In genomic region chr5:151020304-151021031, GRCh38 we compare ENCODE assay signal across 8 cellular contexts. TPM values are rescaled to one million over a fixed set of nuclear protein-coding genes. Genes with fewer than 3 reads are reported as not detected.
DNase-seq lines count a peak whose midpoint lies in the region; ATAC-seq and TF ChIP-seq lines count a peak whose summit lies in the region.

GPX3 (plus strand) TSS chr5:151020591; CDS start chr5:151020655, 64 bp downstream.

- 4% methylated on average over 22 of the region's 51 CpGs; no CpG with 5 or more reads in 1 of the 2 experiments for WGBS in IMR-90 (ENCODE audit: extremely low coverage in 2 of 2, insufficient read length in 1 of 2), 2 experiments

- TF ChIP-seq POLR2A in IMR-90 (IDR thresholded peaks at IDR 0.05; ENCODE audit: low read depth, low read length): no peak

- H3K36me3 ChIP-seq in CD8-positive, alpha-beta memory T cell (ENCODE audit: insufficient read depth, low read length): peaks cover 3% of the 10 kb centered on the region
- H3K36me3 ChIP-seq in IMR-90 (ENCODE audit: control insufficient read depth, insufficient read depth, low read length): no peaks in the 10 kb centered on the region

- H3K36me3 Mint-ChIP-seq in CD8-positive, alpha-beta memory T cell: peaks cover 0 to 4% (median 2%) of the 10 kb centered on the region in 3 donors
- H3K36me3 Mint-ChIP-seq in activated CD4-positive, alpha-beta T cell treated with anti-CD3 and anti-CD28 coated beads, Interleukin-2, amount 10 ng/mL, durations not matched to agents 24 days and 14 days (ENCODE audit: low read depth): peaks cover 36% of the 10 kb centered on the region
- H3K36me3 Mint-ChIP-seq in stimulated activated memory B cell treated with anti-CD40 and anti-IgM and Interleukin-4, amounts not matched to agents 10 μg/mL and 1 μg/mL and 100 μg/mL, for 72 hours: peaks cover 16% of the 10 kb centered on the region

- CTCF ChIA-PET in CD8-positive, alpha-beta memory T cell (lab: Charles Lee): no interaction called here
- CTCF ChIA-PET in IMR-90 (lab: Yijun Ruan, JAX): interaction anchor here (0.7 to 1.8 kb wide), 3 partner anchors 14 to 786 kb away, joined by 3 to 5 read pairs (median 3); no protein-coding TSS in a partner anchor

- peak within 1 kb of the TSS; percentile 91 for H2AFZ ChIP-seq in IMR-90 (replicated peaks; ENCODE audit: low read length, poor library complexity)

- H3K4me2 ChIP-seq in IMR-90 (ENCODE audit: low read depth, low read length): peak within 1 kb of the TSS; percentile 97

- H3K4me3 Mint-ChIP-seq in CD8-positive, alpha-beta memory T cell: peak within 1 kb of the TSS in 6 of 7 donors; percentile 60 to 78 (median 70)
- peak within 1 kb of the TSS; percentile 58 for H3K4me3 Mint-ChIP-seq in activated CD4-positive, alpha-beta T cell treated with anti-CD3 and anti-CD28 coated beads, Interleukin-2, amount 10 ng/mL, durations not matched to agents 24 days and 14 days
- peak within 1 kb of the TSS; percentile 66 for H3K4me3 Mint-ChIP-seq in stimulated activated memory B cell treated with anti-CD40 and anti-IgM and Interleukin-4, amounts not matched to agents 10 μg/mL and 1 μg/mL and 100 μg/mL, for 72 hours

- no peaks in the 10 kb centered on the region for H3K79me1 ChIP-seq in IMR-90 (ENCODE audit: low read depth in 1 of 2, low read length in 2 of 2)

- no peaks in the 10 kb centered on the region for H3K9me3 ChIP-seq in CD8-positive, alpha-beta memory T cell (ENCODE audit: low read length)
- H3K9me3 ChIP-seq in IMR-90 (ENCODE audit: control insufficient read depth, insufficient read depth, low read length): no peaks in the 10 kb centered on the region

- H2BK20ac ChIP-seq in IMR-90 (ENCODE audit: low read depth, low read length): no peak within 1 kb of the TSS

- in situ Hi-C loops in IMR-90 (cut with MboI; ENCODE audit: low sequenced_read_pairs): no loop called here
- in situ Hi-C loops in endometrial microvascular endothelial cells (cut with HindIII; ENCODE audit: inconsistent ontology term, low pct_unique_long_range_greater_than_20kb, low sequenced_read_pairs): no loop called here

- 0 out of 2 replicates have a peak within 1 kb of the TSS, but pooled peaks have one; percentile 64 for H3K23ac ChIP-seq in IMR-90 (ENCODE audit: low read depth, low read length)

- no peak within 1 kb of the TSS for H2BK5ac ChIP-seq in IMR-90 (ENCODE audit: low read depth, low read length, poor library complexity, severe bottlenecking)

- H3K9ac ChIP-seq in IMR-90 (ENCODE audit: low read depth, low read length): no peak within 1 kb of the TSS

- H3K4me3 ChIP-seq in CD8-positive, alpha-beta memory T cell (ENCODE audit: low read length): peak within 1 kb of the TSS; percentile 9
- peak within 1 kb of the TSS; percentile 54 for H3K4me3 ChIP-seq in IMR-90 (ENCODE audit: insufficient read depth, low read depth, low read length)

- no peak for TF ChIP-seq CTCF in IMR-90 (conservative IDR thresholded peaks at IDR 0.05; ENCODE audit: low read depth, low read length)

- H3K9me1 ChIP-seq in IMR-90 (ENCODE audit: insufficient read depth, low read length): peaks cover 3% of the 10 kb centered on the region; the same call in 1 of the 2 replicates

- peak within 1 kb of the TSS in 6 of 8 donors; percentile 21 to 83 (median 42) for H3K27ac Mint-ChIP-seq in CD8-positive, alpha-beta memory T cell
- H3K27ac Mint-ChIP-seq in activated CD4-positive, alpha-beta T cell treated with anti-CD3 and anti-CD28 coated beads, Interleukin-2, amount 10 ng/mL, durations not matched to agents 24 days and 14 days: peak within 1 kb of the TSS; percentile 35
- peak within 1 kb of the TSS; percentile 33 for H3K27ac Mint-ChIP-seq in stimulated activated memory B cell treated with anti-CD40 and anti-IgM and Interleukin-4, amounts not matched to agents 10 μg/mL and 1 μg/mL and 100 μg/mL, for 72 hours

- dilution Hi-C loops in IMR-90 (cut with HindIII; ENCODE audit: low sequenced_read_pairs, unreplicated experiment): no loop called here

- no TSS peak for BruUV-seq in IMR-90 (replicated peaks; lab: Mats Ljungman, UMichigan)

- peaks cover 26 to 48% (median 40%) of the 10 kb centered on the region in 3 donors for H3K4me1 Mint-ChIP-seq in CD8-positive, alpha-beta memory T cell
- H3K4me1 Mint-ChIP-seq in activated CD4-positive, alpha-beta T cell treated with anti-CD3 and anti-CD28 coated beads, Interleukin-2, amount 10 ng/mL, durations not matched to agents 24 days and 14 days: peaks cover 12% of the 10 kb centered on the region
- peaks cover 31% of the 10 kb centered on the region for H3K4me1 Mint-ChIP-seq in stimulated activated memory B cell treated with anti-CD40 and anti-IgM and Interleukin-4, amounts not matched to agents 10 μg/mL and 1 μg/mL and 100 μg/mL, for 72 hours

- H2BK120ac ChIP-seq in IMR-90 (ENCODE audit: low read depth, low read length): no peak within 1 kb of the TSS

- peaks cover 0 to 1% of the 10 kb centered on the region in 2 donors for H3K27me3 Mint-ChIP-seq in CD8-positive, alpha-beta memory T cell
- H3K27me3 Mint-ChIP-seq in activated CD4-positive, alpha-beta T cell treated with anti-CD3 and anti-CD28 coated beads, Interleukin-2, amount 10 ng/mL, durations not matched to agents 24 days and 14 days: peaks cover 7% of the 10 kb centered on the region
- H3K27me3 Mint-ChIP-seq in stimulated activated memory B cell treated with anti-CD40 and anti-IgM and Interleukin-4, amounts not matched to agents 10 μg/mL and 1 μg/mL and 100 μg/mL, for 72 hours: no peaks in the 10 kb centered on the region

- no peak within 1 kb of the TSS for H3K14ac ChIP-seq in IMR-90 (replicated peaks; ENCODE audit: low read depth, low read length)

- peak within 1 kb of the TSS in 1 of 2 experiments; percentile 17; a peak in 1 of 4 replicates for H4K8ac ChIP-seq in IMR-90 (ENCODE audit: low read depth in 2 of 2, low read length in 2 of 2)

- no peak within 1 kb of the TSS for H2BK15ac ChIP-seq in IMR-90 (ENCODE audit: low read depth, low read length)

- no peak within 1 kb of the TSS for H4K5ac ChIP-seq in IMR-90 (ENCODE audit: low read depth, low read length)

- H4K91ac ChIP-seq in IMR-90 (ENCODE audit: insufficient read depth, low read depth, low read length): no peak within 1 kb of the TSS

- intact Hi-C loops in IMR-90 (cut with micrococcal nuclease): no loop called here
- intact Hi-C loops in activated CD4-positive, alpha-beta T cell treated with anti-CD3 and anti-CD28 coated beads, Interleukin-2, amount 10 ng/mL, durations not matched to agents 24 days and 14 days (cut with micrococcal nuclease): no loop called here

- no peak within 1 kb of the TSS for H3K4ac ChIP-seq in IMR-90 (ENCODE audit: low read depth, low read length)

- H3K18ac ChIP-seq in IMR-90 (ENCODE audit: low read depth, low read length): no peak within 1 kb of the TSS

- peak within 1 kb of the TSS; percentile 30 for H2AK9ac ChIP-seq in IMR-90 (replicated peaks; ENCODE audit: low read depth, low read length, poor library complexity)

- peaks cover 10% of the 10 kb centered on the region for H3K4me1 ChIP-seq in CD8-positive, alpha-beta memory T cell (ENCODE audit: insufficient read depth, low read length)
- no peaks in the 10 kb centered on the region for H3K4me1 ChIP-seq in IMR-90 (ENCODE audit: control insufficient read depth, insufficient read depth, low read length)

- no peak within 1 kb of the TSS for H3K56ac ChIP-seq in IMR-90 (ENCODE audit: extremely low read depth, insufficient read depth, low read length)

- H3K27ac ChIP-seq in CD8-positive, alpha-beta memory T cell (ENCODE audit: low read depth, low read length): no peak within 1 kb of the TSS
- H3K27ac ChIP-seq in IMR-90 (ENCODE audit: insufficient read depth, low read length): no peak within 1 kb of the TSS

- no peaks in the 10 kb centered on the region for H3K27me3 ChIP-seq in CD8-positive, alpha-beta memory T cell (ENCODE audit: insufficient read depth, low read length, poor library complexity, severe bottlenecking)
- H3K27me3 ChIP-seq in IMR-90 (ENCODE audit: control insufficient read depth, insufficient read depth, low read length): no peaks in the 10 kb centered on the region; the same call in 1 of the 2 replicates

- POLR2A ChIA-PET in CD8-positive, alpha-beta memory T cell (lab: Charles Lee): no interaction called here
- POLR2A ChIA-PET in IMR-90 (lab: Charles Lee; ENCODE audit: unreplicated experiment): no interaction called here

- ATAC-seq in GM21360 (IDR thresholded peaks at IDR 0.05; ENCODE audit: unreplicated experiment): peak; percentile 67
- peak; percentile 96 for ATAC-seq in IMR-90 (ENCODE audit: low read depth)
- peak; percentile 67 for ATAC-seq in stimulated activated memory B cell treated with anti-CD40 and anti-IgM and Interleukin-4, amounts not matched to agents 10 μg/mL and 1 μg/mL and 100 μg/mL, for 72 hours

- TF ChIP-seq RAD21 in IMR-90 (IDR thresholded peaks at IDR 0.05; ENCODE audit: low read length): no peak

- peak in 1 of 5 donors; percentile 25 for DNase-seq in CD8-positive, alpha-beta memory T cell
- DNase-seq in IMR-90 (peak; percentile 25), medulla oblongata (ENCODE audit: extremely low spot score) (peak; percentile 87)
- DNase-seq in activated CD4-positive, alpha-beta T cell treated with anti-CD3 and anti-CD28 coated beads, Interleukin-2, amount 10 ng/mL, durations not matched to agents 24 days and 14 days: peak; percentile 64
- DNase-seq in activated CD4-positive, CD25-positive, alpha-beta regulatory T cell treated with anti-CD3 and anti-CD28 coated beads, Interleukin-2, amount 50 U/mL, for 72 hours: no peak

- H4K20me1 ChIP-seq in IMR-90 (ENCODE audit: insufficient read depth, low read length): no peaks in the 10 kb centered on the region

- no peaks in the 10 kb centered on the region for H3K9me3 Mint-ChIP-seq in CD8-positive, alpha-beta memory T cell
- no peaks in the 10 kb centered on the region for H3K9me3 Mint-ChIP-seq in activated CD4-positive, alpha-beta T cell treated with anti-CD3 and anti-CD28 coated beads, Interleukin-2, amount 10 ng/mL, durations not matched to agents 24 days and 14 days
- H3K9me3 Mint-ChIP-seq in stimulated activated memory B cell treated with anti-CD40 and anti-IgM and Interleukin-4, amounts not matched to agents 10 μg/mL and 1 μg/mL and 100 μg/mL, for 72 hours: no peaks in the 10 kb centered on the region

- H2AK5ac ChIP-seq in IMR-90 (ENCODE audit: low read depth, low read length): no peak within 1 kb of the TSS

TF ChIP-seq in IMR-90, 13 proteins besides CTCF, POLR2A, EP300 and RAD21 (continues in another document):
- no peak for TF ChIP-seq SMC3 (IDR thresholded peaks at IDR 0.05; ENCODE audit: low read depth, low read length)
- TF ChIP-seq NFE2L2 (IDR thresholded peaks at IDR 0.05; ENCODE audit: low read depth, low read length): no peak
- TF ChIP-seq RFX5 (IDR thresholded peaks at IDR 0.05; ENCODE audit: low read depth, low read length): no peak
- no peak for TF ChIP-seq MAZ (IDR thresholded peaks at IDR 0.05; ENCODE audit: borderline replicate concordance, low read depth, low read length)

RNA-seq across cellular contexts. Expression of gene GPX3, which starts in this region (rescaled TPM):
- not detected for total RNA-seq in CD8-positive, alpha-beta memory T cell
- 0.63 TPM for polyA plus RNA-seq in CD8-positive, alpha-beta memory T cell
- 0.28 and 0.36 TPM in 2 replicates for total RNA-seq in IMR-90 (2012; rRNA removed)
- polyA plus RNA-seq in IMR-90 (2012; rRNA removed): 1.0 and 1.3 TPM in 2 replicates
- polyA plus RNA-seq in IMR-90 (2012; cell fraction: cytosol; rRNA removed): 0.89 and 1.2 TPM in 2 replicates
- polyA plus RNA-seq in IMR-90 (2012; cell fraction: nucleus; rRNA removed; ENCODE audit: low replicate concordance): 0.37 and 0.38 TPM in 2 replicates
- total RNA-seq in activated CD4-positive, alpha-beta T cell treated with anti-CD3 and anti-CD28 coated beads, Interleukin-2, amount 10 ng/mL, durations not matched to agents 24 days and 14 days: not detected in 2 replicates
- 34.0 TPM for total RNA-seq in endometrial microvascular endothelial cells (ENCODE audit: inconsistent ontology term)

Comparison
In these comparisons a context has a peak if more than half of its experiments do, and no peak if none do; other contexts are left out.
1. RNA of gene GPX3 (total RNA-seq): 34.0 TPM in endometrial microvascular endothelial cells (single experiment); 0.28 to 0.36 TPM in IMR-90, not detected in CD8-positive, alpha-beta memory T cell and not detected in activated CD4-positive, alpha-beta T cell treated with anti-CD3 and anti-CD28 coated beads, Interleukin-2, amount 10 ng/mL, durations not matched to agents 24 days and 14 days; every median in the first group is over 10 times any median in the second.
2. Peak in DNase-seq in activated CD4-positive, alpha-beta T cell treated with anti-CD3 and anti-CD28 coated beads, Interleukin-2, amount 10 ng/mL, durations not matched to agents 24 days and 14 days; RNA of the gene not detected or under 1 TPM.
3. Peak in every context shown above with its lines, with median percentiles within 50 percentile points of each other: H3K27ac Mint-ChIP-seq, H3K4me3 Mint-ChIP-seq and ATAC-seq.